ENCODE assay signal across 38 cellular contexts in genomic region chr21:36524477-36524876, GRCh38. TPM values are rescaled to one million over a fixed set of nuclear protein-coding genes. Genes with fewer than 3 reads are reported as not detected.
"Had no signal": no experiment of that assay in that cellular context is flagged by ENCODE, and none has a peak within 500 bp of the region (broad histone marks: within the 10 kb centered on the region; RNA-seq: fewer than 3 reads in every experiment).

No MANE protein-coding gene starts in this region.

- H3K4me3 Mint-ChIP-seq: activated B cell treated with CpG ODN at 0.5 μM for 24 hours; activated CD4-positive, alpha-beta memory T cell treated with anti-CD3 and anti-CD28 coated beads for 36 hours; activated CD8-positive, alpha-beta memory T cell treated with anti-CD3 and anti-CD28 coated beads, Interleukin-2, amount 10 ng/mL, durations not matched to agents 7 days and 5 days; activated naive CD4-positive, alpha-beta T cell treated with anti-CD3 and anti-CD28 coated beads, Interleukin-2, amount 10 ng/mL, durations not matched to agents 7 days and 5 days; activated naive CD8-positive, alpha-beta T cell; activated naive CD8-positive, alpha-beta T cell treated with anti-CD3 and anti-CD28 coated beads, Interleukin-2, amount 50 U/mL, for 24 hours; central memory CD8-positive, alpha-beta T cell; T-cell; T-helper 17 cell had no signal

- H3K27me3 ChIP-seq: Peyer's patch had no signal

- H3K9me3 ChIP-seq: MG63, Peyer's patch had no signal

- DNase-seq: activated B cell treated with CpG ODN at 0.5 μM for 24 hours; activated CD4-positive, alpha-beta memory T cell treated with anti-CD3 and anti-CD28 coated beads for 36 hours; activated CD4-positive, alpha-beta T cell treated with anti-CD3 and anti-CD28 coated beads for 4 hours; activated CD4-positive, alpha-beta T cell treated with anti-CD3 and anti-CD28 coated beads, Interleukin-2, amount 50 U/mL, for 1 hour; activated CD4-positive, CD25-positive, alpha-beta regulatory T cell treated with anti-CD3 and anti-CD28 coated beads, Interleukin-2, amount 50 U/mL, for 72 hours; activated CD8-positive, alpha-beta memory T cell treated with anti-CD3 and anti-CD28 coated beads for 24 hours; activated CD8-positive, alpha-beta memory T cell treated with anti-CD3 and anti-CD28 coated beads, Interleukin-2, amount 10 ng/mL, durations not matched to agents 7 days and 5 days; activated CD8-positive, alpha-beta memory T cell treated with anti-CD3 and anti-CD28 coated beads, Interleukin-2, amount 50 U/mL, for 48 hours; activated effector memory CD4-positive, alpha-beta T cell treated with Interleukin-2 at 50 U/mL for 16 hours; activated naive CD4-positive, alpha-beta T cell treated with anti-CD3 and anti-CD28 coated beads, Interleukin-2, amount 10 ng/mL, durations not matched to agents 7 days and 5 days; activated naive CD8-positive, alpha-beta T cell treated with anti-CD3 and anti-CD28 coated beads, Interleukin-2, amount 50 U/mL, for 24 hours; activated T-cell treated with anti-CD3 and anti-CD28 coated beads, Interleukin-2, amount 50 U/mL, for 48 hours; anterior cingulate cortex; brain microvascular endothelial cell; Kasumi-1; KG1; MG63; NCI-H1048; NCI-H1105 treated with DMSO at 0.1 percent for 48 hours; NCI-H1436; NCI-H1694; NCI-H2081; NCI-H2171 treated with DMSO at 0.1 percent for 48 hours; NCI-H2227 treated with DMSO at 0.1 percent for 48 hours; NCI-H446; NCI-H510A treated with DMSO at 0.1 percent for 48 hours; NCI-H526 treated with DMSO at 0.1 percent for 48 hours; NCI-H774; PC-3; Peyer's patch; RPMI8226; SIG-M5; T-cell; T-helper 17 cell had no signal

- H3K27ac Mint-ChIP-seq: activated B cell treated with CpG ODN at 0.5 μM for 24 hours; activated CD4-positive, alpha-beta memory T cell treated with anti-CD3 and anti-CD28 coated beads for 36 hours; activated CD8-positive, alpha-beta memory T cell treated with anti-CD3 and anti-CD28 coated beads, Interleukin-2, amount 10 ng/mL, durations not matched to agents 7 days and 5 days; activated naive CD4-positive, alpha-beta T cell treated with anti-CD3 and anti-CD28 coated beads, Interleukin-2, amount 10 ng/mL, durations not matched to agents 7 days and 5 days; activated naive CD8-positive, alpha-beta T cell; activated naive CD8-positive, alpha-beta T cell treated with anti-CD3 and anti-CD28 coated beads, Interleukin-2, amount 50 U/mL, for 24 hours; T-cell; T-helper 17 cell had no signal

- H3K4me1 ChIP-seq: Peyer's patch had no signal

- H3K36me3 ChIP-seq: brain microvascular endothelial cell, MG63, Peyer's patch had no signal

- ATAC-seq: activated CD8-positive, alpha-beta memory T cell treated with anti-CD3 and anti-CD28 coated beads, Interleukin-2, amount 10 ng/mL, durations not matched to agents 7 days and 5 days; activated naive CD8-positive, alpha-beta T cell treated with anti-CD3 and anti-CD28 coated beads, Interleukin-2, amount 50 U/mL, for 24 hours; PC-3; SK-N-SH treated with all-trans-retinoic acid at 6 μM for 48 hours; T-cell; T-helper 17 cell had no signal

- H3K36me3 Mint-ChIP-seq: activated CD4-positive, alpha-beta memory T cell treated with anti-CD3 and anti-CD28 coated beads for 36 hours; activated CD8-positive, alpha-beta memory T cell treated with anti-CD3 and anti-CD28 coated beads, Interleukin-2, amount 10 ng/mL, durations not matched to agents 7 days and 5 days; activated naive CD4-positive, alpha-beta T cell treated with anti-CD3 and anti-CD28 coated beads, Interleukin-2, amount 10 ng/mL, durations not matched to agents 7 days and 5 days; T-cell had no signal

- H3K4me3 ChIP-seq: MG63, Peyer's patch had no signal

- H3K4me1 Mint-ChIP-seq: activated B cell treated with CpG ODN at 0.5 μM for 24 hours; activated CD8-positive, alpha-beta memory T cell treated with anti-CD3 and anti-CD28 coated beads, Interleukin-2, amount 10 ng/mL, durations not matched to agents 7 days and 5 days; activated naive CD4-positive, alpha-beta T cell treated with anti-CD3 and anti-CD28 coated beads, Interleukin-2, amount 10 ng/mL, durations not matched to agents 7 days and 5 days; central memory CD8-positive, alpha-beta T cell; T-cell; T-helper 17 cell had no signal

- H3K27ac ChIP-seq: brain microvascular endothelial cell, Peyer's patch, VCaP had no signal

RNA-seq across cellular contexts. Expression of gene CLDN14, which starts 44.6 kb away (rescaled TPM):
- total RNA-seq: activated CD4-positive, alpha-beta memory T cell treated with anti-CD3 and anti-CD28 coated beads for 36 hours; activated CD8-positive, alpha-beta memory T cell treated with anti-CD3 and anti-CD28 coated beads, Interleukin-2, amount 10 ng/mL, durations not matched to agents 7 days and 5 days; Peyer's patch; T-cell; T-helper 17 cell had no signal
